In the genomic region with DNA sequence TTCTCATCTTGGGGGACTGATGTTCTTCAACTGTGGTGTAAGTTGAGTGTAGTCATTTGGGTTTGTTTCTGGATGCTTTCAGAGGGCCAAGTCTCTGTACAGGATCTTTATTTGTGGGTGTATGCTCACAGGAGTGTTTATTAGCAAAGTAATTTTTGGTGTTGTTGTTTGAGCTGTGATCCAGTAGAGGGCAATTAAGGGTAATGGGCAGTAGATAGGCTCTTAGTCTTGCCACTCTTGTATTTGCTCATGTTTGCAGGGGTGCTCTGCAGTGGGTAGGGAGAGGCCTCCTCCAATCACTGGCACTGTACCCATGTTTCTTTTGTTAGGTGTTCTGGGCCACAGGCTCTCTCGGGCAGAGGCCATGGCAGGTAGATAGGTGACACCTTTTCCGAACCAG, we compare ENCODE assay signal across 13 cellular contexts. TPM values are rescaled to one million over a fixed set of nuclear protein-coding genes. Genes with fewer than 3 reads are reported as not detected.
A peak's percentile ranks its signal among the peaks of the same experiment; 100 is the strongest.
DNase-seq lines count a peak whose midpoint lies in the region; ATAC-seq and TF ChIP-seq lines count a peak whose summit lies in the region.
"Had no signal": no experiment of that assay in that cellular context is flagged by ENCODE, and none has a peak within 500 bp of the region (broad histone marks: within the 10 kb centered on the region; RNA-seq: fewer than 3 reads in every experiment).

No MANE protein-coding gene starts in this region.

- TF ChIP-seq RAD21 in SK-N-SH (IDR thresholded peaks at IDR 0.05; ENCODE audit: low read length): no peak

- H3K4me1 Mint-ChIP-seq in WTC11: no peaks in the 10 kb centered on the region

- no peak overlapping the region for H2AFZ ChIP-seq in SK-N-SH (ENCODE audit: low read depth)
- H2AFZ ChIP-seq: hepatocyte had no signal

- POLR2A ChIA-PET in SK-N-SH (lab: Yijun Ruan, JAX) (no interaction called here), WTC11 (lab: Charles Lee) (no interaction called here)

- H3K9me2 ChIP-seq in SK-N-SH: no peaks in the 10 kb centered on the region

- H3K27ac ChIP-seq in SK-N-SH (ENCODE audit: low read depth in 2 of 2, low read length in 1 of 2) (no peak overlapping the region; a peak in 1 of 4 replicates), sigmoid colon (peak overlapping the region; percentile 63 to 79 (median 73))
- H3K27ac ChIP-seq: body of pancreas, hepatocyte had no signal

- intact Hi-C loops in sigmoid colon (cut with DNase I): loop anchor here (10.0 kb wide), 1 partner anchor 1282 kb away; no protein-coding TSS in a partner anchor

- no peak overlapping the region for H3K4me2 ChIP-seq in SK-N-SH
- H3K4me2 ChIP-seq: hepatocyte had no signal

- no peaks in the 10 kb centered on the region for H3K79me2 ChIP-seq in SK-N-SH (ENCODE audit: insufficient read depth)
- H3K79me2 ChIP-seq: hepatocyte had no signal

- no peak for TF ChIP-seq POLR2A in sigmoid colon (IDR thresholded peaks at IDR 0.05)

- H3K9ac ChIP-seq in SK-N-SH: no peak overlapping the region

- TF ChIP-seq CTCF in SK-N-SH (IDR thresholded peaks at IDR 0.05) (peak; percentile 15; the same call in 1 of the 2 replicates), WTC11 (IDR thresholded peaks at IDR 0.05) (no peak), sigmoid colon (IDR thresholded peaks at IDR 0.05) (no peak)

- H3K36me3 ChIP-seq in SK-N-SH (replicated peaks in 1 of 2; ENCODE audit: control insufficient read depth in 1 of 2, insufficient read depth in 2 of 2, low read length in 1 of 2) (peaks cover 5 to 6% of the 10 kb centered on the region in 2 experiments), sigmoid colon (peaks cover 5 to 52% (median 21%) of the 10 kb centered on the region in 4 donors)

- no peak overlapping the region for H3K27ac Mint-ChIP-seq in WTC11

- 94% methylated on average over 2 of the region's 2 CpGs for WGBS in SK-N-SH (ENCODE audit: low lambda C conversion rate)
- 94 to 97% methylated on average over 2 of the region's 2 CpGs for WGBS in sigmoid colon, 2 donors

- H3K4me1 ChIP-seq in SK-N-SH (ENCODE audit: control insufficient read depth in 1 of 2, insufficient read depth in 2 of 2, low read depth in 1 of 2, low read length in 1 of 2) (peaks cover 12 to 26% of the 10 kb centered on the region in 2 experiments; a peak in 3 of 4 replicates), sigmoid colon (peaks cover 0 to 53% (median 47%) of the 10 kb centered on the region in 4 donors)
- H3K4me1 ChIP-seq: body of pancreas had no signal

- H3K27me3 ChIP-seq in SK-N-SH (ENCODE audit: insufficient read depth) (no peaks in the 10 kb centered on the region), sigmoid colon (no peaks in the 10 kb centered on the region)
- H3K27me3 ChIP-seq: body of pancreas, hepatocyte, tibial artery had no signal

- H3K9me3 Mint-ChIP-seq in WTC11: 0 out of 2 replicates have a peak, but pooled peaks cover 4% of the 10 kb centered on the region

- H3K9me3 ChIP-seq in SK-N-SH: no peaks in the 10 kb centered on the region
- H3K9me3 ChIP-seq in sigmoid colon: no peaks in the 10 kb centered on the region
- H3K9me3 ChIP-seq: body of pancreas, tibial artery had no signal

- H3K4me3 ChIP-seq in SK-N-SH (ENCODE audit: low read depth in 2 of 2, low read length in 1 of 2): no peak overlapping the region
- H3K4me3 ChIP-seq in sigmoid colon: no peak overlapping the region
- H3K4me3 ChIP-seq: body of pancreas, hepatocyte, tibial artery had no signal

- no peaks in the 10 kb centered on the region for H3K27me3 Mint-ChIP-seq in WTC11 (ENCODE audit: low read depth)

- no peak for DNase-seq in SK-N-SH
- DNase-seq in WTC11 (ENCODE audit: low spot score): no peak
- DNase-seq in sigmoid colon: no peak
- no peak for DNase-seq in activated CD4-positive, CD25-positive, alpha-beta regulatory T cell (lab: John Stamatoyannopoulos, UW)
- no peak for DNase-seq in HUDEP-2 (lab: John Stamatoyannopoulos, UW; ENCODE audit: unreplicated experiment in 76 of 76)
- DNase-seq: body of pancreas; GOT3; stimulated activated CD4-positive, alpha-beta T cell treated with anti-CD3 and anti-CD28 coated beads, Interleukin-2, amount 100 ng/mL, for 24 hours; tibial artery had no signal

- H3K36me3 Mint-ChIP-seq in WTC11: no peaks in the 10 kb centered on the region

- CTCF ChIA-PET in SK-N-SH (lab: Yijun Ruan, JAX) (interaction anchor here (0.6 to 1.1 kb wide), 3 partner anchors 10 to 153 kb away, joined by 3 read pairs; no protein-coding TSS in a partner anchor), WTC11 (lab: Charles Lee) (interaction anchor here (0.6 to 1.6 kb wide), 4 partner anchors 28 to 166 kb away, joined by 3 to 7 read pairs (median 4); a partner anchor contains a TSS)

- no peaks in the 10 kb centered on the region for H4K20me1 ChIP-seq in SK-N-SH (ENCODE audit: insufficient read depth)

- ATAC-seq in SK-N-SH treated with all-trans-retinoic acid at 6 μM for 48 hours (no peak), HG03159 (IDR thresholded peaks at IDR 0.05; ENCODE audit: unreplicated experiment) (peak; percentile 70), WTC11 (peak; percentile 67), HG02885 (IDR thresholded peaks at IDR 0.05; ENCODE audit: poor library complexity, unreplicated experiment) (no peak)
- ATAC-seq: body of pancreas had no signal

- H3K4me3 Mint-ChIP-seq in WTC11: no peak overlapping the region

- no peak for TF ChIP-seq EP300 in SK-N-SH (IDR thresholded peaks at IDR 0.05; ENCODE audit: borderline replicate concordance in 1 of 2, low read depth in 1 of 2, low read length in 1 of 2)
- no peak for TF ChIP-seq EP300 in sigmoid colon (IDR thresholded peaks at IDR 0.05)

- H3F3A ChIP-seq in SK-N-SH (replicated peaks; ENCODE audit: insufficient read depth): peaks cover 15% of the 10 kb centered on the region

TF ChIP-seq in SK-N-SH, 30 proteins besides CTCF, POLR2A, EP300 and RAD21 (continues in another document):
- TF ChIP-seq TEAD4 (IDR thresholded peaks at IDR 0.05; ENCODE audit: borderline replicate concordance, insufficient read depth) (no peak), FOXJ3 (CRISPR knock-in tag; IDR thresholded peaks at IDR 0.05) (no peak), RCOR1 (IDR thresholded peaks at IDR 0.05; ENCODE audit: low read length) (no peak), NRF1 (IDR thresholded peaks at IDR 0.05; ENCODE audit: low read depth, low read length) (no peak), POLR2AphosphoS5 (IDR thresholded peaks at IDR 0.05; ENCODE audit: low read depth, low read length) (no peak), SMC3 (IDR thresholded peaks at IDR 0.05; ENCODE audit: low read depth, low read length) (no peak), YY1 (IDR thresholded peaks at IDR 0.05; ENCODE audit: low read depth) (no peak)
- TF ChIP-seq, protein P1, sequence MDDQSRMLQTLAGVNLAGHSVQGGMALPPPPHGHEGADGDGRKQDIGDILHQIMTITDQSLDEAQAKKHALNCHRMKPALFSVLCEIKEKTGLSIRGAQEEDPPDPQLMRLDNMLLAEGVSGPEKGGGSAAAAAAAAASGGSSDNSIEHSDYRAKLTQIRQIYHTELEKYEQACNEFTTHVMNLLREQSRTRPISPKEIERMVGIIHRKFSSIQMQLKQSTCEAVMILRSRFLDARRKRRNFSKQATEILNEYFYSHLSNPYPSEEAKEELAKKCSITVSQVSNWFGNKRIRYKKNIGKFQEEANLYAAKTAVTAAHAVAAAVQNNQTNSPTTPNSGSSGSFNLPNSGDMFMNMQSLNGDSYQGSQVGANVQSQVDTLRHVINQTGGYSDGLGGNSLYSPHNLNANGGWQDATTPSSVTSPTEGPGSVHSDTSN (IDR thresholded peaks at IDR 0.05): no peak

TF ChIP-seq in SK-N-SH treated with all-trans-retinoic acid at 6 μM for 48 hours, 23 proteins besides CTCF, POLR2A, EP300 and RAD21 (continues in another document):
- TF ChIP-seq, protein P2, sequence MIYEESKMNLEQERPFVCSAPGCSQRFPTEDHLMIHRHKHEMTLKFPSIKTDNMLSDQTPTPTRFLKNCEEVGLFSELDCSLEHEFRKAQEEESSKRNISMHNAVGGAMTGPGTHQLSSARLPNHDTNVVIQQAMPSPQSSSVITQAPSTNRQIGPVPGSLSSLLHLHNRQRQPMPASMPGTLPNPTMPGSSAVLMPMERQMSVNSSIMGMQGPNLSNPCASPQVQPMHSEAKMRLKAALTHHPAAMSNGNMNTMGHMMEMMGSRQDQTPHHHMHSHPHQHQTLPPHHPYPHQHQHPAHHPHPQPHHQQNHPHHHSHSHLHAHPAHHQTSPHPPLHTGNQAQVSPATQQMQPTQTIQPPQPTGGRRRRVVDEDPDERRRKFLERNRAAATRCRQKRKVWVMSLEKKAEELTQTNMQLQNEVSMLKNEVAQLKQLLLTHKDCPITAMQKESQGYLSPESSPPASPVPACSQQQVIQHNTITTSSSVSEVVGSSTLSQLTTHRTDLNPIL (CRISPR knock-in tag; IDR thresholded peaks at IDR 0.05; ENCODE audit: low read depth): no peak
- TF ChIP-seq ESRRG (CRISPR knock-in tag; IDR thresholded peaks at IDR 0.05) (no peak), ZFP3 (CRISPR knock-in tag; IDR thresholded peaks at IDR 0.05) (no peak), TOX (CRISPR knock-in tag; IDR thresholded peaks at IDR 0.05; ENCODE audit: borderline replicate concordance) (no peak), ZFP30 (CRISPR knock-in tag; IDR thresholded peaks at IDR 0.05) (no peak), BACH2 (CRISPR knock-in tag; IDR thresholded peaks at IDR 0.05; ENCODE audit: borderline replicate concordance) (no peak)

TF ChIP-seq in WTC11, 78 proteins besides CTCF, POLR2A, EP300 and RAD21 (continues in another document):
- TF ChIP-seq FOXJ3 (CRISPR knock-in tag; IDR thresholded peaks at IDR 0.05; ENCODE audit: borderline replicate concordance): no peak
- TF ChIP-seq, protein P3, sequence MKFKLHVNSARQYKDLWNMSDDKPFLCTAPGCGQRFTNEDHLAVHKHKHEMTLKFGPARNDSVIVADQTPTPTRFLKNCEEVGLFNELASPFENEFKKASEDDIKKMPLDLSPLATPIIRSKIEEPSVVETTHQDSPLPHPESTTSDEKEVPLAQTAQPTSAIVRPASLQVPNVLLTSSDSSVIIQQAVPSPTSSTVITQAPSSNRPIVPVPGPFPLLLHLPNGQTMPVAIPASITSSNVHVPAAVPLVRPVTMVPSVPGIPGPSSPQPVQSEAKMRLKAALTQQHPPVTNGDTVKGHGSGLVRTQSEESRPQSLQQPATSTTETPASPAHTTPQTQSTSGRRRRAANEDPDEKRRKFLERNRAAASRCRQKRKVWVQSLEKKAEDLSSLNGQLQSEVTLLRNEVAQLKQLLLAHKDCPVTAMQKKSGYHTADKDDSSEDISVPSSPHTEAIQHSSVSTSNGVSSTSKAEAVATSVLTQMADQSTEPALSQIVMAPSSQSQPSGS (CRISPR knock-in tag; IDR thresholded peaks at IDR 0.05; ENCODE audit: borderline replicate concordance, low read depth): no peak
- no peak for TF ChIP-seq IRF2 (CRISPR knock-in tag; IDR thresholded peaks at IDR 0.05; ENCODE audit: borderline replicate concordance, low read depth)

RNA-seq across cellular contexts. Expression of a gene that starts 45.9 kb away (rescaled TPM):
- polyA plus RNA-seq in SK-N-SH (2012; rRNA removed) (38.2 and 52.1 TPM in 2 replicates), sigmoid colon (1 to 10 TPM in 1 of 3 donors, under 1 TPM in 2; 0.60 to 4.9 (median 0.69) TPM)
- 47.1 and 52.1 TPM in 2 replicates for polyA plus RNA-seq in SK-N-SH (2012; cell fraction: cytosol; rRNA removed)
- polyA plus RNA-seq in SK-N-SH (2012; cell fraction: nucleus; rRNA removed): 24.2 and 48.6 TPM in 2 replicates
- total RNA-seq in WTC11 (2021) (5.3 to 5.5 TPM (median 5.5 TPM) in 3 replicates), sigmoid colon (1 to 10 TPM in 3 of 4 donors, under 1 TPM in 1; 0.99 to 1.9 (median 1.5) TPM)

Comparison
In these comparisons a context has a peak if more than half of its experiments do, and no peak if none do; other contexts are left out.
1. H3K27ac ChIP-seq: peak in sigmoid colon (4 of 4); none in SK-N-SH (0 of 2).
2. ATAC-seq: peak in HG03159 (single experiment) and WTC11 (single experiment); none in SK-N-SH treated with all-trans-retinoic acid at 6 μM for 48 hours (single experiment) and HG02885 (single experiment).